ENCODE assay signal across 9 cellular contexts in the genomic region with DNA sequence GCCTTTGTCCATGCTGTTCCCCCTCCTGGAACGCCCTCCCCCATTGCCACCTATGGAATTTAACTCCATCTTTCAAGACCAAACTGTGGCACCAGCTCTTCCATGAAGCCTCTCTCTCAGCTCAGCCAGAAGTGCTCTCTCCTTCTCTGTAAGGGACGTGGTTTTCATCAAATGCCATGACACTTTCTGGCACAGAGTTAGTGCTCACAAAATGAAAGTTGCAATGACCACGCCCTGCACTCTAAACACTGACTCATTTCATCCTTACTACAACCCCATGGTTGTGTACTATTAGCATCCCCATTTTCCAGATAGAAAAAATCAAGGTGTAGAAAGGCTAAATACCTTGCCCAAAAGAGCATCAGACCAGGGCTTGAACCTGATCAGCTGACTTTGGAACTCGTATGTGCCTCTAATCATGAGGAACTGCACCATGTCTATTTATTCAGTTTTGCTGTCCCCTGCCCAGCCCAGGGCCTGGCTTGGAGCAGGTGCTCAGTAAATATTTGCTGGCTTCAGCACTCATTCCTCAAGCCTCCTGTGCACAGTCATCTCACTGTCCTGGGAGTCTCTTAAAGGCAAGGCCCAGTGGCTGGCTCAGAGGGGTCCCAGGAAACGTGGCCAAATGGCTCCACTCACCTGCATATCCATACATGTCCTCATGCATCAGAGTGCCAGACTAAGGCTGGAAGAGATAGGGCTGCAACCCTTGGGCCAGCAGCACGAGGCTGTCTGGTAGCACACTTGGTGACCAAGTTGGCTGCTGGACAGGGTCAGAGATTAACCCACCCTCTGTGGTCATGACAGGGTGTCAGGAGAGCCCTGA.
DNase-seq lines count a peak whose midpoint lies in the region; ATAC-seq and TF ChIP-seq lines count a peak whose summit lies in the region.
"Had no signal": no experiment of that assay in that cellular context is flagged by ENCODE, and none has a peak within 500 bp of the region (broad histone marks: within the 10 kb centered on the region; RNA-seq: fewer than 3 reads in every experiment).

No MANE protein-coding gene starts in this region.

- DNase-seq in A172 (ENCODE audit: low spot score) = peak; percentile 83
- DNase-seq in left ventricle myocardium superior = no peak
- DNase-seq in cerebellar cortex (ENCODE audit: low spot score) = no peak
- DNase-seq in putamen (ENCODE audit: low spot score) = no peak
- no peak for DNase-seq in iPS-NIHi11 (ENCODE audit: low spot score)
- DNase-seq in AML-193 (lab: John Stamatoyannopoulos, UW) = no peak
- DNase-seq: NCI-H446 treated with DMSO at 0.1 percent for 48 hours had no signal

- intact Hi-C loops in left ventricle myocardium superior (cut with micrococcal nuclease) = no loop called here

- ATAC-seq in GM21390 (IDR thresholded peaks at IDR 0.05; ENCODE audit: unreplicated experiment) (peak; percentile 76), left ventricle myocardium superior (peak; percentile 29)

- H3K27ac ChIP-seq in VCaP = peak overlapping the region; percentile 31

- TF ChIP-seq CTCF in VCaP (conservative IDR thresholded peaks at IDR 0.05) = no peak
